ENCODE assay signal across 10 cellular contexts in genomic region chr2:114728372-114728771, GRCh38.
"Had no signal": no experiment of that assay in that cellular context is flagged by ENCODE, and none has a peak within 500 bp of the region (broad histone marks: within the 10 kb centered on the region; RNA-seq: fewer than 3 reads in every experiment).

No MANE protein-coding gene starts in this region.

- FAIRE-seq: H1, H54 had no signal

- H3K9me3 ChIP-seq: HAP-1 had no signal

- H3K27ac ChIP-seq: GM23248 had no signal

- DNase-seq: GM23248, GOT3, H9, HCEC 1CT, HFFc6 had no signal

- H3K4me3 ChIP-seq: GM23248, GM23338, HAP-1 had no signal

- ATAC-seq: HCT116 had no signal

- H3K4me2 ChIP-seq: GM23338 had no signal

- H3K36me3 ChIP-seq: HAP-1 had no signal

- H3K9ac ChIP-seq: GM23248 had no signal

- H2AFZ ChIP-seq: GM23248, GM23338 had no signal
